ENCODE assay signal across 28 cellular contexts in genomic region chr14:73594491-73594890, GRCh38. TPM values are rescaled to one million over a fixed set of nuclear protein-coding genes. Genes with fewer than 3 reads are reported as not detected.
A peak's percentile ranks its signal among the peaks of the same experiment; 100 is the strongest.
DNase-seq lines count a peak whose midpoint lies in the region; ATAC-seq and TF ChIP-seq lines count a peak whose summit lies in the region.
"Had no signal": no experiment of that assay in that cellular context is flagged by ENCODE, and none has a peak within 500 bp of the region (broad histone marks: within the 10 kb centered on the region; RNA-seq: fewer than 3 reads in every experiment).

No MANE protein-coding gene starts in this region.

- TF ChIP-seq POLR2A in sigmoid colon (IDR thresholded peaks at IDR 0.05) = no peak

- 93 to 97% methylated on average over 9 of the region's 9 CpGs for WGBS in sigmoid colon, 2 donors

- no peak for DNase-seq in activated naive CD4-positive, alpha-beta T cell (lab: John Stamatoyannopoulos, UW)
- DNase-seq in Karpas-422 (peak; percentile 19), sigmoid colon (no peak)
- DNase-seq: ACHN; BE2C; C1 segment of cervical spinal cord; CD4-positive, alpha-beta memory T cell; CD4-positive, CD25-positive, alpha-beta regulatory T cell; CD8-positive, alpha-beta memory T cell; COR-L47; DMS 273 treated with DMSO at 0.1 percent for 48 hours; DMS153; DMS53; DMS79; DND-41; EL; GDM1 had no signal

- H3K27ac ChIP-seq in Karpas-422 (ENCODE audit: low read length) (no peak overlapping the region), sigmoid colon (no peak overlapping the region)
- H3K27ac ChIP-seq: 22Rv1, BLaER1 had no signal

- no peaks in the 10 kb centered on the region for H3K9me3 Mint-ChIP-seq in activated naive CD4-positive, alpha-beta T cell treated with anti-CD3 and anti-CD28 coated beads, Interleukin-2, amount 50 U/mL, for 24 hours
- H3K9me3 Mint-ChIP-seq: CD4-positive, alpha-beta memory T cell; CD4-positive, CD25-positive, alpha-beta regulatory T cell; CD8-positive, alpha-beta memory T cell had no signal

- no peak overlapping the region for H3K4me3 Mint-ChIP-seq in activated naive CD4-positive, alpha-beta T cell treated with anti-CD3 and anti-CD28 coated beads, Interleukin-2, amount 50 U/mL, for 24 hours
- H3K4me3 Mint-ChIP-seq: CD14-positive monocyte had no signal

- intact Hi-C loops in sigmoid colon (cut with DNase I) = no loop called here

- H4K20me1 ChIP-seq in Karpas-422 (ENCODE audit: insufficient read depth, low read depth, low read length) = no peaks in the 10 kb centered on the region
- H4K20me1 ChIP-seq: BLaER1 had no signal

- peak overlapping the region; percentile 30 for H3K27ac Mint-ChIP-seq in activated naive CD4-positive, alpha-beta T cell treated with anti-CD3 and anti-CD28 coated beads, Interleukin-2, amount 50 U/mL, for 24 hours
- H3K27ac Mint-ChIP-seq: CD14-positive monocyte; CD4-positive, CD25-positive, alpha-beta regulatory T cell had no signal

- no peaks in the 10 kb centered on the region for H3K79me2 ChIP-seq in Karpas-422 (ENCODE audit: low read length)

- no peaks in the 10 kb centered on the region for H3K9me2 ChIP-seq in Karpas-422 (replicated peaks; ENCODE audit: insufficient read depth, low read length)

- H3K27me3 ChIP-seq in Karpas-422 (ENCODE audit: low read length) (no peaks in the 10 kb centered on the region), sigmoid colon (no peaks in the 10 kb centered on the region)

- H2AFZ ChIP-seq in Karpas-422 (ENCODE audit: low read length) = no peak overlapping the region

- H3K9ac ChIP-seq in Karpas-422 (ENCODE audit: low read length) = no peak overlapping the region
- H3K9ac ChIP-seq: BLaER1 had no signal

- H3K36me3 Mint-ChIP-seq in activated naive CD4-positive, alpha-beta T cell treated with anti-CD3 and anti-CD28 coated beads, Interleukin-2, amount 50 U/mL, for 24 hours = no peaks in the 10 kb centered on the region
- H3K36me3 Mint-ChIP-seq: CD14-positive monocyte; CD4-positive, CD25-positive, alpha-beta regulatory T cell had no signal

- H3K4me1 ChIP-seq in Karpas-422 (ENCODE audit: low read length) = peaks cover 16% of the 10 kb centered on the region
- peaks cover 0 to 11% (median 10%) of the 10 kb centered on the region in 4 donors for H3K4me1 ChIP-seq in sigmoid colon
- H3K4me1 ChIP-seq: BE2C, BLaER1 had no signal

- TF ChIP-seq CTCF in sigmoid colon (IDR thresholded peaks at IDR 0.05) = no peak

- H3K4me3 ChIP-seq in Karpas-422 (ENCODE audit: low read length) (no peak overlapping the region), sigmoid colon (no peak overlapping the region)
- H3K4me3 ChIP-seq: BLaER1, GM12878 had no signal

- H3K36me3 ChIP-seq in Karpas-422 (ENCODE audit: insufficient read depth, low read length) = no peaks in the 10 kb centered on the region
- H3K36me3 ChIP-seq in sigmoid colon = no peaks in the 10 kb centered on the region
- H3K36me3 ChIP-seq: BE2C, BLaER1 had no signal

- TF ChIP-seq EP300 in sigmoid colon (IDR thresholded peaks at IDR 0.05) = no peak

- peaks cover 5% of the 10 kb centered on the region for H3K4me1 Mint-ChIP-seq in activated naive CD4-positive, alpha-beta T cell treated with anti-CD3 and anti-CD28 coated beads, Interleukin-2, amount 50 U/mL, for 24 hours

- H3K9me3 ChIP-seq in Karpas-422 (ENCODE audit: low read length) (no peaks in the 10 kb centered on the region), sigmoid colon (no peaks in the 10 kb centered on the region)
- H3K9me3 ChIP-seq: BE2C had no signal

- H3K27me3 Mint-ChIP-seq in activated naive CD4-positive, alpha-beta T cell treated with anti-CD3 and anti-CD28 coated beads, Interleukin-2, amount 50 U/mL, for 24 hours = no peaks in the 10 kb centered on the region
- H3K27me3 Mint-ChIP-seq: CD4-positive, alpha-beta memory T cell; CD4-positive, CD25-positive, alpha-beta regulatory T cell; CD8-positive, alpha-beta memory T cell had no signal

- ATAC-seq in HG03354 (IDR thresholded peaks at IDR 0.05; ENCODE audit: poor library complexity, severe bottlenecking, unreplicated experiment) = no peak
- ATAC-seq: GM12878 had no signal

- no peak overlapping the region for H3K4me2 ChIP-seq in Karpas-422 (ENCODE audit: low read depth, low read length, poor library complexity, severe bottlenecking)
- H3K4me2 ChIP-seq: BLaER1 had no signal

RNA-seq across cellular contexts. Expression of gene ACOT4, which starts 2.8 kb away (rescaled TPM):
- 3.4 and 5.4 TPM in 2 replicates for total RNA-seq in Karpas-422 (2014; rRNA removed; shearing (Covaris generic); ENCODE audit: low replicate concordance)
- 1 to 10 TPM in 1 of 4 donors, under 1 TPM in 3; 0.33 to 2.2 (median 0.45) TPM for total RNA-seq in sigmoid colon
- polyA plus RNA-seq in sigmoid colon = 1 to 10 TPM; 2.2 to 3.7 (median 3.6) TPM
- total RNA-seq: A172, G401 had no signal

RNA-seq across cellular contexts. Expression of gene ACOT6, which starts 17.8 kb away (rescaled TPM):
- not detected in 2 replicates for total RNA-seq in Karpas-422 (2014; rRNA removed; shearing (Covaris generic); ENCODE audit: low replicate concordance)
- not detected for total RNA-seq in sigmoid colon
- polyA plus RNA-seq in sigmoid colon = not detected
- total RNA-seq: A172; A673; CD4-positive, alpha-beta memory T cell; CD4-positive, CD25-positive, alpha-beta regulatory T cell; CD8-positive, alpha-beta memory T cell; Daoy; G401; GM12878 had no signal
- polyA plus RNA-seq: AG04450; CD14-positive monocyte; CD4-positive, alpha-beta memory T cell; CD8-positive, alpha-beta memory T cell; GM12878 had no signal

RNA-seq across cellular contexts. Expression of gene ACOT2, which starts 25.5 kb away (rescaled TPM):
- 38.5 and 72.7 TPM in 2 replicates for total RNA-seq in Karpas-422 (2014; rRNA removed; shearing (Covaris generic); ENCODE audit: low replicate concordance)
- 100 to 1,000 TPM in 2 of 4 donors, 10 to 100 TPM in 2; 44.7 to 125 (median 99.0) TPM for total RNA-seq in sigmoid colon
- polyA plus RNA-seq in sigmoid colon = 10 to 100 TPM; 19.2 to 36.8 (median 22.9) TPM

RNA-seq across cellular contexts. Expression of gene HEATR4, which starts 35.7 kb away (rescaled TPM):
- not detected in 2 replicates for total RNA-seq in Karpas-422 (2014; rRNA removed; shearing (Covaris generic); ENCODE audit: low replicate concordance)
- total RNA-seq in sigmoid colon = 1 to 10 TPM in 1 of 4 donors, under 1 TPM in 2, not detected in 1; 0.28 to 1.2 (median 0.49) TPM
- polyA plus RNA-seq in sigmoid colon = under 1 TPM in 1 of 3 donors, not detected in 2; 0.03 TPM
- total RNA-seq: A172; A673; CD4-positive, CD25-positive, alpha-beta regulatory T cell; CD8-positive, alpha-beta memory T cell; G401; GM12878 had no signal
- polyA plus RNA-seq: AG04450, CD14-positive monocyte had no signal

RNA-seq across cellular contexts. Expression of gene DNAL1, which starts 50.3 kb away (rescaled TPM):
- 7.6 and 11.7 TPM in 2 replicates for total RNA-seq in Karpas-422 (2014; rRNA removed; shearing (Covaris generic); ENCODE audit: low replicate concordance)
- 10 to 100 TPM in 2 of 4 donors, 1 to 10 TPM in 2; 5.6 to 20.0 (median 9.6) TPM for total RNA-seq in sigmoid colon
- polyA plus RNA-seq in sigmoid colon = 1 to 10 TPM; 4.6 to 9.0 (median 5.1) TPM
